9 cellular contexts compared by ENCODE assay signal in the genomic region with DNA sequence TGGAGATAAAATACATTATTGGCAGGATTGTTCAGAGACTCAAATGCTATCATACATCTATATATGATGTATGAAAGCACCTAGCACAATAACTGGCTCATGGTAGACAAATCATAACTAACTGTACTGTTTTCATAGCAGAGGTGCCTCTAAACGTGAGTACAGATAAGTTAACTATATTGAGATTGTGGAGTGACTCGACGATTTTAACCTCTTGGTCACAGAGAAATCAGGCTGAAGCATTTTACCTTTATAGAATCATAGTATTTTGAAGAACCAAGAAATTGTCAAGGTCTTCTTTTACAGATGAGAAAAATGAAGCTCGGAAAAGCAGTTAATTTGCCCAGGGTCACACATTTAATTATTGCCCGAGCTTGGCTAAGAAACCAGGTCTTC. TPM values are rescaled to one million over a fixed set of nuclear protein-coding genes. Genes with fewer than 3 reads are reported as not detected.
DNase-seq lines count a peak whose midpoint lies in the region; ATAC-seq and TF ChIP-seq lines count a peak whose summit lies in the region.
"Had no signal": no experiment of that assay in that cellular context is flagged by ENCODE, and none has a peak within 500 bp of the region (broad histone marks: within the 10 kb centered on the region; RNA-seq: fewer than 3 reads in every experiment).

No MANE protein-coding gene starts in this region.

- TF ChIP-seq POLR2A in NB4 (IDR thresholded peaks at IDR 0.05; ENCODE audit: extremely low read depth, insufficient read length) = no peak

- H3K4me1 Mint-ChIP-seq in CD8-positive, alpha-beta memory T cell = peaks cover 11 to 24% (median 22%) of the 10 kb centered on the region in 3 donors
- H3K4me1 Mint-ChIP-seq in osteocyte (ENCODE audit: unreplicated experiment) = peaks cover 20% of the 10 kb centered on the region

- no peaks in the 10 kb centered on the region for H3K9me3 ChIP-seq in CD8-positive, alpha-beta memory T cell (ENCODE audit: low read length)
- H3K9me3 ChIP-seq in effector memory CD4-positive, alpha-beta T cell (ENCODE audit: control insufficient read depth, low read length) = no peaks in the 10 kb centered on the region
- H3K9me3 ChIP-seq: neutrophil had no signal

- no peaks in the 10 kb centered on the region for H3K27me3 Mint-ChIP-seq in CD8-positive, alpha-beta memory T cell
- H3K27me3 Mint-ChIP-seq in osteocyte (ENCODE audit: unreplicated experiment) = no peaks in the 10 kb centered on the region

- peak overlapping the region; percentile 51 for H3K4me3 ChIP-seq in CD8-positive, alpha-beta memory T cell (ENCODE audit: low read length)
- peak overlapping the region; percentile 54 for H3K4me3 ChIP-seq in NB4 (ENCODE audit: low read depth, low read length)
- H3K4me3 ChIP-seq in effector memory CD4-positive, alpha-beta T cell (ENCODE audit: insufficient read depth, low read depth, low read length, poor library complexity, severe bottlenecking) = peak overlapping the region; percentile 86

- peaks cover 4% of the 10 kb centered on the region for H3K4me1 ChIP-seq in CD8-positive, alpha-beta memory T cell (ENCODE audit: insufficient read depth, low read length)
- H3K4me1 ChIP-seq in effector memory CD4-positive, alpha-beta T cell (ENCODE audit: control insufficient read depth, insufficient read depth, low read length, poor library complexity, severe bottlenecking) = no peaks in the 10 kb centered on the region

- no peak overlapping the region for H3K27ac ChIP-seq in CD8-positive, alpha-beta memory T cell (ENCODE audit: low read depth, low read length)
- no peak overlapping the region for H3K27ac ChIP-seq in effector memory CD4-positive, alpha-beta T cell (ENCODE audit: insufficient read depth, low read length, poor library complexity, severe bottlenecking)

- H3K4me3 Mint-ChIP-seq in CD8-positive, alpha-beta memory T cell = peak overlapping the region; percentile 82 to 93 (median 88)
- H3K4me3 Mint-ChIP-seq in osteocyte (ENCODE audit: unreplicated experiment) = peak overlapping the region; percentile 84

- peak overlapping the region in 6 of 8 donors; percentile 37 to 91 (median 70) for H3K27ac Mint-ChIP-seq in CD8-positive, alpha-beta memory T cell
- H3K27ac Mint-ChIP-seq in osteocyte (ENCODE audit: unreplicated experiment) = peak overlapping the region; percentile 80

- CTCF ChIA-PET in CD8-positive, alpha-beta memory T cell (lab: Charles Lee) = interaction anchor here (1.1 to 3.1 kb wide), 5 partner anchors 9 to 378 kb away, joined by 3 to 11 read pairs (median 3); a partner anchor contains a TSS

- TF ChIP-seq CTCF in NB4 (IDR thresholded peaks at IDR 0.05; ENCODE audit: low read depth, low read length) (no peak), osteocyte (IDR thresholded peaks at IDR 0.05) (no peak)

- ATAC-seq in GM21360 (IDR thresholded peaks at IDR 0.05; ENCODE audit: unreplicated experiment) = no peak
- no peak for ATAC-seq in GM19351 (IDR thresholded peaks at IDR 0.05; ENCODE audit: unreplicated experiment)

- H3K27me3 ChIP-seq in CD8-positive, alpha-beta memory T cell (ENCODE audit: insufficient read depth, low read length, poor library complexity, severe bottlenecking) = no peaks in the 10 kb centered on the region
- no peaks in the 10 kb centered on the region for H3K27me3 ChIP-seq in effector memory CD4-positive, alpha-beta T cell (replicated peaks; ENCODE audit: control insufficient read depth, insufficient read depth, low read length, poor library complexity, severe bottlenecking)
- H3K27me3 ChIP-seq: neutrophil had no signal

- POLR2A ChIA-PET in CD8-positive, alpha-beta memory T cell (lab: Charles Lee) = interaction anchor here (0.5 to 1.8 kb wide), 2 partner anchors 12 to 28 kb away, joined by 3 to 12 read pairs; a partner anchor contains a TSS

- H3K36me3 Mint-ChIP-seq in CD8-positive, alpha-beta memory T cell = peaks cover 0 to 6% (median 0%) of the 10 kb centered on the region in 3 donors
- no peaks in the 10 kb centered on the region for H3K36me3 Mint-ChIP-seq in osteocyte (ENCODE audit: unreplicated experiment)

- no peaks in the 10 kb centered on the region for H3K9me3 Mint-ChIP-seq in CD8-positive, alpha-beta memory T cell
- no peaks in the 10 kb centered on the region for H3K9me3 Mint-ChIP-seq in osteocyte (ENCODE audit: unreplicated experiment)

- H3K36me3 ChIP-seq in CD8-positive, alpha-beta memory T cell (ENCODE audit: insufficient read depth, low read length) = no peaks in the 10 kb centered on the region
- no peaks in the 10 kb centered on the region for H3K36me3 ChIP-seq in effector memory CD4-positive, alpha-beta T cell (ENCODE audit: control insufficient read depth, insufficient read depth, low read length)

- DNase-seq in CD8-positive, alpha-beta memory T cell = no peak
- DNase-seq in NB4 (ENCODE audit: low read depth) = no peak
- DNase-seq in effector memory CD4-positive, alpha-beta T cell = no peak
- no peak for DNase-seq in osteocyte (ENCODE audit: extremely low spot score, unreplicated experiment)
- DNase-seq in NCI-H510A treated with DMSO at 0.1 percent for 48 hours (lab: John Stamatoyannopoulos, UW) = no peak
- no peak for DNase-seq in GDM1 (lab: John Stamatoyannopoulos, UW)

RNA-seq across cellular contexts. Expression of a gene that starts 0.7 kb away (rescaled TPM):
- 10 to 100 TPM; 25.2 to 26.6 TPM for total RNA-seq in CD8-positive, alpha-beta memory T cell
- 25.8 TPM for polyA plus RNA-seq in CD8-positive, alpha-beta memory T cell
- total RNA-seq in osteocyte = 28.4 and 29.8 TPM in 2 replicates

RNA-seq across cellular contexts. Expression of a gene that starts 28.3 kb away (rescaled TPM):
- 100 to 1,000 TPM; 179 to 185 TPM for total RNA-seq in CD8-positive, alpha-beta memory T cell
- polyA plus RNA-seq in CD8-positive, alpha-beta memory T cell = 112 TPM
- 132 and 136 TPM in 2 replicates for total RNA-seq in osteocyte
